Comparison of ENCODE assay signal across 8 cellular contexts in the genomic region with DNA sequence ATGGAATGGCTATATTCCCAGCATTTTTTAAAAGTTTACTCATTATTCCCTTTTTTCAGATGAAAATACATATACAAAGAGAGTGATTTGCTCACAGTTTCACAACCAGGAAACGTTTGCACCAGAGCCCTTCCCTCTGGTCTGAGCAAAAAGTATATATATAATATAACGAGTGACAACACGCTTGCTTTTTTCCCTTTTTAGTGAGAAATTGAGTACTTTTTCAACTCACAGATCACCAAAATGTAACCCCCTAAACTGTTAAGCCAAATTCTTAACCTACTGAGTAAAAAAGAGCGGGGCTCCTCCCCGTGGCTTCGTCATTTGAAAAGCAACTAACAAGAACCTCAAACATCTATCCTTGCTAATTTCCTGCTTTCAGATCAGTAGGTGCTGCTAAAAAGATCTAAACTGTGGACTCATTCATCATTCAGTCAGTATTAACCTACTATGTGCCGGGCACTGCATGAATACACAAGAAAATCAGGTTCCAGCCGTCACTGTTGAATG. TPM values are rescaled to one million over a fixed set of nuclear protein-coding genes. Genes with fewer than 3 reads are reported as not detected.
DNase-seq lines count a peak whose midpoint lies in the region; TF ChIP-seq lines count a peak whose summit lies in the region.

No MANE protein-coding gene starts in this region.

- DNase-seq in Caco-2 (peak in 1 of 2 experiments; percentile 38), epithelial cell of proximal tubule (ENCODE audit: low read depth) (no peak), ovary (peak in 1 of 5 donors; percentile 23), H4 (ENCODE audit: low spot score) (no peak), NCI-H446 treated with DMSO at 0.1 percent for 48 hours (lab: John Stamatoyannopoulos, UW) (no peak), NCI-H187 (lab: John Stamatoyannopoulos, UW) (no peak)
- DNase-seq in Jurkat, Clone E6-1 (ENCODE audit: low read depth, low spot score) = peak; percentile 49
- DNase-seq in activated CD4-positive, alpha-beta T cell treated with anti-CD3 and anti-CD28 coated beads, Interleukin-2, amount 10 ng/mL, durations not matched to agents 24 days and 14 days = peak; percentile 83

- BruUV-seq in Caco-2 (replicated peaks; lab: Mats Ljungman, UMichigan) = TSS peak; percentile 79

- H3K4me1 ChIP-seq in Caco-2 (peaks cover 40% of the 10 kb centered on the region), ovary (ENCODE audit: insufficient read depth) (no peaks in the 10 kb centered on the region)

- WGBS in ovary, 3 donors = 4 to 10% (median 4%) methylated on average over 8 of the region's 8 CpGs

- H3K27ac ChIP-seq in ovary = peak overlapping the region; percentile 55 to 99

- no peak for TF ChIP-seq EP300 in ovary (IDR thresholded peaks at IDR 0.05)

- H3K36me3 ChIP-seq in Caco-2 (ENCODE audit: control insufficient read depth, insufficient read depth, low read length) = no peaks in the 10 kb centered on the region
- H3K36me3 ChIP-seq in ovary = no peaks in the 10 kb centered on the region

- no peaks in the 10 kb centered on the region for H3K9me3 Mint-ChIP-seq in Caco-2 (ENCODE audit: unreplicated experiment)
- no peaks in the 10 kb centered on the region for H3K9me3 Mint-ChIP-seq in activated CD4-positive, alpha-beta T cell treated with anti-CD3 and anti-CD28 coated beads, Interleukin-2, amount 10 ng/mL, durations not matched to agents 24 days and 14 days

- peak overlapping the region; percentile 88 for H3K4me3 Mint-ChIP-seq in Caco-2 (ENCODE audit: unreplicated experiment)
- peak overlapping the region; percentile 91 for H3K4me3 Mint-ChIP-seq in activated CD4-positive, alpha-beta T cell treated with anti-CD3 and anti-CD28 coated beads, Interleukin-2, amount 10 ng/mL, durations not matched to agents 24 days and 14 days

- TF ChIP-seq CTCF in Caco-2 (IDR thresholded peaks at IDR 0.05; ENCODE audit: insufficient read depth in 1 of 2, low read depth in 1 of 2, low read length in 1 of 2, severe bottlenecking in 1 of 2, unreplicated experiment in 1 of 2) = no peak
- no peak for TF ChIP-seq CTCF in epithelial cell of proximal tubule (conservative IDR thresholded peaks at IDR 0.05; ENCODE audit: low read depth, low read length)
- no peak for TF ChIP-seq CTCF in ovary (IDR thresholded peaks at IDR 0.05)

- H3K27me3 Mint-ChIP-seq in Caco-2 (ENCODE audit: insufficient read depth, unreplicated experiment) = no peaks in the 10 kb centered on the region
- H3K27me3 Mint-ChIP-seq in activated CD4-positive, alpha-beta T cell treated with anti-CD3 and anti-CD28 coated beads, Interleukin-2, amount 10 ng/mL, durations not matched to agents 24 days and 14 days = no peaks in the 10 kb centered on the region

- no peak for TF ChIP-seq POLR2A in ovary (IDR thresholded peaks at IDR 0.05)

- peak overlapping the region; percentile 95 for H3K27ac Mint-ChIP-seq in Caco-2 (ENCODE audit: unreplicated experiment)
- H3K27ac Mint-ChIP-seq in activated CD4-positive, alpha-beta T cell treated with anti-CD3 and anti-CD28 coated beads, Interleukin-2, amount 10 ng/mL, durations not matched to agents 24 days and 14 days = peak overlapping the region; percentile 99

- peak overlapping the region; percentile 72 for H3K4me3 ChIP-seq in Caco-2 (ENCODE audit: low read depth, low read length)
- peak overlapping the region; percentile 69 for H3K4me3 ChIP-seq in Jurkat, Clone E6-1 (ENCODE audit: low read length)
- peak overlapping the region; percentile 75 for H3K4me3 ChIP-seq in epithelial cell of proximal tubule (ENCODE audit: low read depth, low read length)
- peak overlapping the region; percentile 37 for H3K4me3 ChIP-seq in ovary

- CTCF ChIA-PET in Caco-2 (lab: Charles Lee) = interaction anchor here (0.6 to 1.7 kb wide), 8 partner anchors 45 to 736 kb away, joined by 3 to 23 read pairs (median 4); a partner anchor contains a TSS

- H3K9me3 ChIP-seq in Caco-2 = no peaks in the 10 kb centered on the region
- no peaks in the 10 kb centered on the region for H3K9me3 ChIP-seq in ovary

- peaks cover 27% of the 10 kb centered on the region for H3K4me1 Mint-ChIP-seq in Caco-2 (ENCODE audit: low read depth, unreplicated experiment)
- peaks cover 28% of the 10 kb centered on the region for H3K4me1 Mint-ChIP-seq in activated CD4-positive, alpha-beta T cell treated with anti-CD3 and anti-CD28 coated beads, Interleukin-2, amount 10 ng/mL, durations not matched to agents 24 days and 14 days

- POLR2A ChIA-PET in Caco-2 (lab: Charles Lee) = interaction anchor here (0.8 to 1.9 kb wide), 3 partner anchors 45 to 160 kb away, joined by 9 to 10 read pairs (median 10); a partner anchor contains a TSS

- intact Hi-C loops in Caco-2 (cut with micrococcal nuclease; ENCODE audit: unreplicated experiment) = loop anchor here (1.0 to 10.0 kb wide), 3 partner anchors 27 to 890 kb away; a partner anchor contains a TSS
- intact Hi-C loops in activated CD4-positive, alpha-beta T cell treated with anti-CD3 and anti-CD28 coated beads, Interleukin-2, amount 10 ng/mL, durations not matched to agents 24 days and 14 days (cut with micrococcal nuclease) = loop anchor here (1.0 to 5.0 kb wide), 6 partner anchors 20 to 888 kb away; a partner anchor contains a TSS
- intact Hi-C loops in ovary (cut with DNase I) = loop anchor here in 1 of 4 donors (5.0 kb wide), 1 partner anchor 167 kb away; no protein-coding TSS in a partner anchor

- H3K36me3 Mint-ChIP-seq in Caco-2 (ENCODE audit: insufficient read depth, unreplicated experiment) = peaks cover 21% of the 10 kb centered on the region
- no peaks in the 10 kb centered on the region for H3K36me3 Mint-ChIP-seq in activated CD4-positive, alpha-beta T cell treated with anti-CD3 and anti-CD28 coated beads, Interleukin-2, amount 10 ng/mL, durations not matched to agents 24 days and 14 days (ENCODE audit: low read depth)

- no peaks in the 10 kb centered on the region for H3K27me3 ChIP-seq in Caco-2 (replicated peaks; ENCODE audit: control insufficient read depth, insufficient read depth, low read length)
- no peaks in the 10 kb centered on the region for H3K27me3 ChIP-seq in ovary

RNA-seq across cellular contexts. Expression of a gene that starts 1.0 kb away (rescaled TPM):
- total RNA-seq in Caco-2 (2022) (172 and 190 TPM in 2 replicates), epithelial cell of proximal tubule (109 and 210 TPM in 2 replicates), ovary (10 to 100 TPM; 27.7 to 40.2 (median 32.3) TPM)
- 35.6 TPM for polyA plus RNA-seq in Jurkat, Clone E6-1 (2012; ENCODE audit: insufficient read depth, insufficient read length)
- 94.7 and 104 TPM in 2 replicates for total RNA-seq in activated CD4-positive, alpha-beta T cell treated with anti-CD3 and anti-CD28 coated beads, Interleukin-2, amount 10 ng/mL, durations not matched to agents 24 days and 14 days
- polyA plus RNA-seq in ovary = 10 to 100 TPM in 1 of 2 donors, 1 to 10 TPM in 1; 9.4 to 29.3 TPM
- 21.0 and 30.8 TPM in 2 replicates for total RNA-seq in H4 (2014; rRNA removed; shearing (Covaris generic))

RNA-seq across cellular contexts. Expression of a gene that starts 45.5 kb away (rescaled TPM):
- total RNA-seq in Caco-2 (2022) (122 and 134 TPM in 2 replicates), epithelial cell of proximal tubule (25.3 and 34.0 TPM in 2 replicates), ovary (10 to 100 TPM; 44.8 to 79.9 (median 66.1) TPM)
- 34.0 TPM for polyA plus RNA-seq in Jurkat, Clone E6-1 (2012; ENCODE audit: insufficient read depth, insufficient read length)
- total RNA-seq in activated CD4-positive, alpha-beta T cell treated with anti-CD3 and anti-CD28 coated beads, Interleukin-2, amount 10 ng/mL, durations not matched to agents 24 days and 14 days = 14.1 TPM in 2 replicates
- polyA plus RNA-seq in ovary = 10 to 100 TPM; 51.9 to 71.6 TPM
- total RNA-seq in H4 (2014; rRNA removed; shearing (Covaris generic)) = 37.2 and 45.6 TPM in 2 replicates

Comparison
In these comparisons a context has a peak if more than half of its experiments do, and no peak if none do; other contexts are left out.
1. DNase-seq: peak in Jurkat, Clone E6-1 (single experiment) and activated CD4-positive, alpha-beta T cell treated with anti-CD3 and anti-CD28 coated beads, Interleukin-2, amount 10 ng/mL, durations not matched to agents 24 days and 14 days (single experiment); none in epithelial cell of proximal tubule (single experiment), H4 (single experiment), NCI-H446 treated with DMSO at 0.1 percent for 48 hours (single experiment) and NCI-H187 (0 of 2).
2. Peak in every context shown above with its lines, with median percentiles within 50 percentile points of each other: H3K4me3 ChIP-seq.